In the genomic region with DNA sequence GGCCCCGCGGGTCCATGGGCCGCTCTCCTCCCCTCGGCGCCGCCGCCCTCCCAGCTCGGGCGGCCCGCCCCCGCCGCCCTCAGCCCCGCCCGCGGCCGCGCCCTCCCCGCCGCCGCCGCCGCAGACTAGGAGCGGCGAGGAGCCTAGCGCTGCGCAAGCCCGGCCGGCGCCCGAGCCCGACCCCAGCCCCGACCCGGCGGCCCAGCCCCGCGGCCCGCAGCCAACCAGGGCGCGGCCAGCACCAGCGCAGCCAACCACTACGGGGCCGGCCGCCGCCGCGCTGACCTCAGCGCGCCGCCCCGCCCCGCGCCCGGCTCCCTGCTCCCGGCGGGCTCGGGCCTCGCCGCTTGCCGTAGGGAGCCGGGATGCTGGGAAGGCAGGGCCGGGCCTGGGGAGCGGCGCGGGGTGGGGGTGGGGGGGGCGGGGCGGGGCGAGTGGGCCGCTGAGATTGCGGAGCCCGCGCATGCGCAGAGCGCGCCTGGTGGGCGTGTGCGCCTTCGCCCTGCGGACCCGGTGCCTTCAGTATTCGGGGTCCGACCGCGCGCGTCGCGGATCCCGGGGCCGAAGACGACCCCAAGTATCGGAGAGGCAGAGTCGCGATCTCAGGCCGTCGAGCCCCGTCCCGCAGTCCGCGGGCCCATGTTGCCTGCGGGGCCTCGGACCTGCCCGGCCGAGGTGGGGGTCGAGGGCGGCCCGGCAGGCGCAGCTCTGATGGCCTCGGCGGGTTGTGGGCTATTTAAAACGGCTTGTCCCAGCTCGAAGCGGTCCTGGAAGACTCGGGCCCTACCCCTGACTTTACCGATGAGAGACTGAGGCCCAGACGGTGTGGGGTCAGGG, we compare ENCODE assay signal across 8 cellular contexts. TPM values are rescaled to one million over a fixed set of nuclear protein-coding genes. Genes with fewer than 3 reads are reported as not detected.
DNase-seq lines count a peak whose midpoint lies in the region; TF ChIP-seq lines count a peak whose summit lies in the region.

A gene with protein sequence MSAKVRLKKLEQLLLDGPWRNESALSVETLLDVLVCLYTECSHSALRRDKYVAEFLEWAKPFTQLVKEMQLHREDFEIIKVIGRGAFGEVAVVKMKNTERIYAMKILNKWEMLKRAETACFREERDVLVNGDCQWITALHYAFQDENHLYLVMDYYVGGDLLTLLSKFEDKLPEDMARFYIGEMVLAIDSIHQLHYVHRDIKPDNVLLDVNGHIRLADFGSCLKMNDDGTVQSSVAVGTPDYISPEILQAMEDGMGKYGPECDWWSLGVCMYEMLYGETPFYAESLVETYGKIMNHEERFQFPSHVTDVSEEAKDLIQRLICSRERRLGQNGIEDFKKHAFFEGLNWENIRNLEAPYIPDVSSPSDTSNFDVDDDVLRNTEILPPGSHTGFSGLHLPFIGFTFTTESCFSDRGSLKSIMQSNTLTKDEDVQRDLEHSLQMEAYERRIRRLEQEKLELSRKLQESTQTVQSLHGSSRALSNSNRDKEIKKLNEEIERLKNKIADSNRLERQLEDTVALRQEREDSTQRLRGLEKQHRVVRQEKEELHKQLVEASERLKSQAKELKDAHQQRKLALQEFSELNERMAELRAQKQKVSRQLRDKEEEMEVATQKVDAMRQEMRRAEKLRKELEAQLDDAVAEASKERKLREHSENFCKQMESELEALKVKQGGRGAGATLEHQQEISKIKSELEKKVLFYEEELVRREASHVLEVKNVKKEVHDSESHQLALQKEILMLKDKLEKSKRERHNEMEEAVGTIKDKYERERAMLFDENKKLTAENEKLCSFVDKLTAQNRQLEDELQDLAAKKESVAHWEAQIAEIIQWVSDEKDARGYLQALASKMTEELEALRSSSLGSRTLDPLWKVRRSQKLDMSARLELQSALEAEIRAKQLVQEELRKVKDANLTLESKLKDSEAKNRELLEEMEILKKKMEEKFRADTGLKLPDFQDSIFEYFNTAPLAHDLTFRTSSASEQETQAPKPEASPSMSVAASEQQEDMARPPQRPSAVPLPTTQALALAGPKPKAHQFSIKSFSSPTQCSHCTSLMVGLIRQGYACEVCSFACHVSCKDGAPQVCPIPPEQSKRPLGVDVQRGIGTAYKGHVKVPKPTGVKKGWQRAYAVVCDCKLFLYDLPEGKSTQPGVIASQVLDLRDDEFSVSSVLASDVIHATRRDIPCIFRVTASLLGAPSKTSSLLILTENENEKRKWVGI (N-terminal part only) (minus strand): TSS at position 178 of the 837 bp plus-strand sequence. CDS start 376 bp downstream, outside the sequence.

- H3K9me3 Mint-ChIP-seq in HFFc6, result no peaks in the 10 kb centered on the region

- in situ Hi-C loops in astrocyte of the spinal cord (cut with HindIII; ENCODE audit: low sequenced_read_pairs), result no loop called here

- peak within 1 kb of the TSS; percentile 88 for H3K27ac Mint-ChIP-seq in HFFc6

- H3K4me1 Mint-ChIP-seq in HFFc6 (ENCODE audit: low read depth), result peaks cover 54% of the 10 kb centered on the region

- H4K20me1 ChIP-seq in Karpas-422 (ENCODE audit: insufficient read depth, low read depth, low read length), result no peaks in the 10 kb centered on the region

- no peak within 1 kb of the TSS for H3K27ac ChIP-seq in Karpas-422 (ENCODE audit: low read length)

- no peaks in the 10 kb centered on the region for H3K36me3 ChIP-seq in Karpas-422 (ENCODE audit: insufficient read depth, low read length)

- no peak within 1 kb of the TSS for H2AFZ ChIP-seq in Karpas-422 (ENCODE audit: low read length)

- no peaks in the 10 kb centered on the region for H3K9me2 ChIP-seq in Karpas-422 (replicated peaks; ENCODE audit: insufficient read depth, low read length)

- H3K9me3 ChIP-seq in Karpas-422 (ENCODE audit: low read length), result no peaks in the 10 kb centered on the region

- H3K4me2 ChIP-seq in Karpas-422 (ENCODE audit: low read depth, low read length, poor library complexity, severe bottlenecking), result no peak within 1 kb of the TSS

- peak within 1 kb of the TSS; percentile 94 for H3K4me3 Mint-ChIP-seq in HFFc6

- TF ChIP-seq CTCF in HFFc6 (IDR thresholded peaks at IDR 0.05), result no peak
- no peak for TF ChIP-seq CTCF in astrocyte of the spinal cord (IDR thresholded peaks at IDR 0.05; ENCODE audit: low read depth, low read length)

- H3K27me3 Mint-ChIP-seq in HFFc6 (ENCODE audit: insufficient read depth), result no peaks in the 10 kb centered on the region; the same call in 1 of the 2 replicates

- H3K4me1 ChIP-seq in Karpas-422 (ENCODE audit: low read length), result 0 out of 2 replicates have a peak, but pooled peaks cover 4% of the 10 kb centered on the region

- no peak within 1 kb of the TSS for H3K9ac ChIP-seq in Karpas-422 (ENCODE audit: low read length)

- no peaks in the 10 kb centered on the region for H3K27me3 ChIP-seq in Karpas-422 (ENCODE audit: low read length)

- H3K79me2 ChIP-seq in Karpas-422 (ENCODE audit: low read length), result no peaks in the 10 kb centered on the region

- H3K4me3 ChIP-seq in astrocyte of the spinal cord (ENCODE audit: low read depth, low read length) (peak within 1 kb of the TSS; percentile 71), Karpas-422 (ENCODE audit: low read length) (no peak within 1 kb of the TSS)

- DNase-seq in GM03348 (ENCODE audit: low spot score) (peak; percentile 99), HFFc6 (peak; percentile 82), NCI-H1105 treated with DMSO at 0.1 percent for 48 hours (lab: John Stamatoyannopoulos, UW) (peak; percentile 83), T-helper 22 cell (ENCODE audit: low read depth) (peak; percentile 67), astrocyte of the spinal cord (ENCODE audit: low read depth, low spot score) (peak; percentile 89), hepatic stellate cell (ENCODE audit: low spot score) (peak; percentile 93), pulmonary artery endothelial cell (ENCODE audit: low read depth, low spot score) (peak; percentile 60), Karpas-422 (no peak)

- peaks cover 10% of the 10 kb centered on the region for H3K36me3 Mint-ChIP-seq in HFFc6 (ENCODE audit: low read depth)

RNA-seq across cellular contexts. Expression of the gene that starts here (rescaled TPM):
- 10 to 100 TPM; 73.7 to 85.1 (median 79.9) TPM for total RNA-seq in HFFc6 (2021; fragmentation: NEBNext Ultra II Directional; extraction: Animal tissue kit (Norgen Biotek cat#: 25700))
- 113 and 121 TPM in 2 replicates for total RNA-seq in pulmonary artery endothelial cell
- 1.6 and 4.7 TPM in 2 replicates for total RNA-seq in Karpas-422 (2014; rRNA removed; shearing (Covaris generic); ENCODE audit: low replicate concordance)

Comparison
In these comparisons a context has a peak if more than half of its experiments do, and no peak if none do; other contexts are left out.
1. RNA of the gene that starts here (total RNA-seq): 113 to 121 TPM in pulmonary artery endothelial cell and 73.7 to 85.1 TPM in HFFc6; 1.6 to 4.7 TPM in Karpas-422; every median in the first group is over 10 times any median in the second.